In the genomic region with DNA sequence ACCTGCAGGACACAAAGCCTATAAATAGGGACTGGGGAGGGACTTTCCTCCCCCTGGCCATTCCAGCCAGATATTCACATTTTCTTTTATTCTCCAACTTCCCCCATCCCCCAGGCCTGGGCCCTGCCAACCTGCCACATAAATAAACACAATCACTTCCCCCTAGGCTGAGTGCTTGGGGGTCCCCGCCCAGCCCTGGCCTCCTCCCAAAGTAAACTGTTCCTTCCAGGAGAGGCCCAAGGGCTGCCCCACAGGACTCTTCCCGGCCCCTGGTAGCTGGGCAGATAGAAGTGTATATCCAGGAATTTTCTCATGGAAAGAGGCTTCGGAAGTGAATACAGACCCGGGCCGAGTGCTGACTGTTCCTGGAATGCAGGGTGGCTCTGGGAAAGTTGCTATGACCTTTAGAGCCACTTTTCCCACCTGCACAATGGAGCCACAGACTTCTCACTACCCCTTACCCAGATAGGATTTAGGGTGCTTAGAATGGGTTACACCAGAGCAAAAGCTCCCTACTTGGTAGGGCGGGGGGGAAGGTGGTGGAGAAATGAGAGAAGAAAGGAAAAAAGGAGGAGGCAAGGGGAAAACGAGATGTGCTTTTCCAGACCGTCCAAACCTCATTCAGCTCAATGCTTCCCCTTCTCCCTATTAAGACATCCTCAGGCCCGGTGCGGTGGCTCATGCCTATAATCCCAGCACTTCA, we compare ENCODE assay signal across 14 cellular contexts. TPM values are rescaled to one million over a fixed set of nuclear protein-coding genes. Genes with fewer than 3 reads are reported as not detected.
DNase-seq lines count a peak whose midpoint lies in the region; ATAC-seq and TF ChIP-seq lines count a peak whose summit lies in the region.
"Had no signal": no experiment of that assay in that cellular context is flagged by ENCODE, and none has a peak within 500 bp of the region (broad histone marks: within the 10 kb centered on the region; RNA-seq: fewer than 3 reads in every experiment).

No MANE protein-coding gene starts in this region.

- no peaks in the 10 kb centered on the region for H4K20me1 ChIP-seq in GM23338 (replicated peaks; ENCODE audit: insufficient read depth)

- WGBS in testis, 2 donors, result 67 to 77% methylated on average over 10 of the region's 10 CpGs

- peaks cover 8% of the 10 kb centered on the region for H3K27me3 Mint-ChIP-seq in GM23338 (ENCODE audit: insufficient read depth, low read depth, poor library complexity)

- H3K9me3 ChIP-seq in left ventricle myocardium inferior (replicated peaks), result no peaks in the 10 kb centered on the region
- H3K9me3 ChIP-seq in gastrocnemius medialis, result no peaks in the 10 kb centered on the region
- no peaks in the 10 kb centered on the region for H3K9me3 ChIP-seq in testis

- H3K4me1 Mint-ChIP-seq in GM23338, result peaks cover 17% of the 10 kb centered on the region

- no peaks in the 10 kb centered on the region for H3K9me2 ChIP-seq in GM23338 (ENCODE audit: insufficient read depth)

- H3K4me3 ChIP-seq in GM23338, result no peak overlapping the region
- no peak overlapping the region for H3K4me3 ChIP-seq in left ventricle myocardium inferior
- peak overlapping the region in 1 of 4 donors; percentile 40 for H3K4me3 ChIP-seq in gastrocnemius medialis
- no peak overlapping the region for H3K4me3 ChIP-seq in testis
- H3K4me3 ChIP-seq: neural progenitor cell had no signal

- H3K27me3 ChIP-seq in GM23338 (ENCODE audit: insufficient read depth) (no peaks in the 10 kb centered on the region), left ventricle myocardium inferior (ENCODE audit: low read depth) (no peaks in the 10 kb centered on the region), gastrocnemius medialis (no peaks in the 10 kb centered on the region), testis (no peaks in the 10 kb centered on the region)
- H3K27me3 ChIP-seq: neural progenitor cell had no signal

- DNase-seq in GM23338 (ENCODE audit: low spot score), result no peak
- peak; percentile 53 for DNase-seq in RPMI7951 (ENCODE audit: low read depth)
- peak; percentile 50 for DNase-seq in left ventricle myocardium inferior
- no peak for DNase-seq in gastrocnemius medialis
- DNase-seq in stimulated activated naive CD4-positive, alpha-beta T cell treated with Interleukin-2 at 50 U/mL for 16 hours (lab: John Stamatoyannopoulos, UW), result no peak
- DNase-seq in testis, result no peak
- DNase-seq: CD8-positive, alpha-beta T cell; immature natural killer cell; NCI-H446; stimulated activated CD4-positive, alpha-beta T cell treated with anti-CD3 and anti-CD28 coated beads, Interleukin-15, amount 100 ng/mL, for 24 hours had no signal

- H3K27ac Mint-ChIP-seq in GM23338, result no peak overlapping the region; the same call in 1 of the 2 replicates
- H3K27ac Mint-ChIP-seq: CD8-positive, alpha-beta T cell; immature natural killer cell; neural progenitor cell had no signal

- H3K27ac ChIP-seq in GM23338 (ENCODE audit: low read depth), result 0 out of 2 replicates have a peak overlapping the region, but pooled peaks have one; percentile 32
- peak overlapping the region; percentile 34 for H3K27ac ChIP-seq in left ventricle myocardium inferior (replicated peaks)
- peak overlapping the region; percentile 87 to 99 (median 94) for H3K27ac ChIP-seq in gastrocnemius medialis
- no peak overlapping the region for H3K27ac ChIP-seq in testis
- H3K27ac ChIP-seq: neural progenitor cell had no signal

- H3K4me3 Mint-ChIP-seq in GM23338, result no peak overlapping the region
- H3K4me3 Mint-ChIP-seq: CD8-positive, alpha-beta T cell; immature natural killer cell; neural progenitor cell had no signal

- H3K4me1 ChIP-seq in GM23338 (ENCODE audit: insufficient read depth), result peaks cover 11% of the 10 kb centered on the region
- H3K4me1 ChIP-seq in left ventricle myocardium inferior, result peaks cover 56% of the 10 kb centered on the region
- peaks cover 62 to 75% of the 10 kb centered on the region in 2 donors for H3K4me1 ChIP-seq in gastrocnemius medialis
- peaks cover 28% of the 10 kb centered on the region for H3K4me1 ChIP-seq in testis

- TF ChIP-seq POLR2A in gastrocnemius medialis (IDR thresholded peaks at IDR 0.05) (no peak), testis (IDR thresholded peaks at IDR 0.05) (no peak)

- H3K4me2 ChIP-seq in GM23338, result no peak overlapping the region
- H3K4me2 ChIP-seq: neural progenitor cell had no signal

- TF ChIP-seq CTCF in GM23338 (conservative IDR thresholded peaks at IDR 0.05; ENCODE audit: low read depth in 2 of 2) (no peak), left ventricle myocardium inferior (IDR thresholded peaks at IDR 0.05; ENCODE audit: borderline replicate concordance) (no peak), gastrocnemius medialis (IDR thresholded peaks at IDR 0.05 in 4 of 5, conservative IDR thresholded peaks at IDR 0.05 in 1 of 5) (no peak), testis (IDR thresholded peaks at IDR 0.05) (no peak)

- ATAC-seq in GM23338, result no peak
- ATAC-seq in gastrocnemius medialis, result no peak
- no peak for ATAC-seq in HG02623 (IDR thresholded peaks at IDR 0.05; ENCODE audit: unreplicated experiment)
- ATAC-seq in HG03135 (IDR thresholded peaks at IDR 0.05; ENCODE audit: unreplicated experiment), result no peak
- ATAC-seq: CD8-positive, alpha-beta T cell had no signal

- H3F3A ChIP-seq in GM23338 (replicated peaks; ENCODE audit: low read depth), result peaks cover 18% of the 10 kb centered on the region

- intact Hi-C loops in left ventricle myocardium inferior (cut with micrococcal nuclease) (no loop called here), gastrocnemius medialis (cut with DNase I; ENCODE audit: low total_unique reads) (no loop called here), testis (cut with DNase I; ENCODE audit: low total_unique reads) (no loop called here)

- peaks cover 63% of the 10 kb centered on the region for H3K36me3 Mint-ChIP-seq in GM23338 (ENCODE audit: low read depth)

- no peak overlapping the region for H2AFZ ChIP-seq in GM23338
- H2AFZ ChIP-seq: neural progenitor cell had no signal

- peaks cover 15% of the 10 kb centered on the region; the same call in 1 of the 2 replicates for H3K36me3 ChIP-seq in GM23338 (ENCODE audit: insufficient read depth)
- peaks cover 81% of the 10 kb centered on the region for H3K36me3 ChIP-seq in left ventricle myocardium inferior
- H3K36me3 ChIP-seq in gastrocnemius medialis, result peaks cover 0 to 38% of the 10 kb centered on the region in 2 donors
- no peaks in the 10 kb centered on the region for H3K36me3 ChIP-seq in testis (ENCODE audit: low read depth, missing control alignments)
- H3K36me3 ChIP-seq: neural progenitor cell had no signal

- no peaks in the 10 kb centered on the region for H3K79me2 ChIP-seq in GM23338 (replicated peaks; ENCODE audit: insufficient read depth)

- in situ Hi-C loops in gastrocnemius medialis (cut with MboI; ENCODE audit: low sequenced_read_pairs in 4 of 4), result no loop called here

- H3K9me3 Mint-ChIP-seq in GM23338, result no peaks in the 10 kb centered on the region
- H3K9me3 Mint-ChIP-seq: CD8-positive, alpha-beta T cell; immature natural killer cell; neural progenitor cell had no signal

TF ChIP-seq in GM23338, 12 proteins besides CTCF, POLR2A, EP300 and RAD21 (continues in another document):
- TF ChIP-seq STAT1 (IDR thresholded peaks at IDR 0.05; ENCODE audit: unreplicated experiment), result no peak
- TF ChIP-seq EZH2phosphoT487 (IDR thresholded peaks at IDR 0.05; ENCODE audit: unreplicated experiment), result no peak
- TF ChIP-seq, protein P1, sequence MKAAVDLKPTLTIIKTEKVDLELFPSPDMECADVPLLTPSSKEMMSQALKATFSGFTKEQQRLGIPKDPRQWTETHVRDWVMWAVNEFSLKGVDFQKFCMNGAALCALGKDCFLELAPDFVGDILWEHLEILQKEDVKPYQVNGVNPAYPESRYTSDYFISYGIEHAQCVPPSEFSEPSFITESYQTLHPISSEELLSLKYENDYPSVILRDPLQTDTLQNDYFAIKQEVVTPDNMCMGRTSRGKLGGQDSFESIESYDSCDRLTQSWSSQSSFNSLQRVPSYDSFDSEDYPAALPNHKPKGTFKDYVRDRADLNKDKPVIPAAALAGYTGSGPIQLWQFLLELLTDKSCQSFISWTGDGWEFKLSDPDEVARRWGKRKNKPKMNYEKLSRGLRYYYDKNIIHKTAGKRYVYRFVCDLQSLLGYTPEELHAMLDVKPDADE (IDR thresholded peaks at IDR 0.05), result no peak

RNA-seq across cellular contexts. Expression of a gene that starts 8.5 kb away (rescaled TPM):
- 1.2 TPM in 1 of 2 replicates, not detected in the other for total RNA-seq in GM23338 (2014; rRNA removed; shearing (Covaris generic))
- not detected in 2 replicates for polyA plus RNA-seq in GM23338 (2016; fragmentation: Nextera tagmentation; extraction: Ambion mirVana)
- total RNA-seq in RPMI7951 (2014; rRNA removed; shearing (Covaris generic)), result 0.49 TPM in 1 of 2 replicates, not detected in the other
- total RNA-seq in left ventricle myocardium inferior, result not detected
- total RNA-seq in gastrocnemius medialis, result 10 to 100 TPM; 11.4 to 20.6 (median 16.3) TPM
- total RNA-seq in testis, result 1 to 10 TPM; 2.4 to 3.6 TPM
- polyA plus RNA-seq in testis (ENCODE audit: insufficient read depth, low read depth, low replicate concordance), result 0.80 TPM
- total RNA-seq: astrocyte; CD8-positive, alpha-beta T cell had no signal
- polyA plus RNA-seq: immature natural killer cell had no signal

RNA-seq across cellular contexts. Expression of a gene that starts 30.5 kb away (rescaled TPM):
- total RNA-seq in GM23338 (2014; rRNA removed; shearing (Covaris generic)), result 88.9 and 95.1 TPM in 2 replicates
- 44.4 and 44.8 TPM in 2 replicates for polyA plus RNA-seq in GM23338 (2016; fragmentation: Nextera tagmentation; extraction: Ambion mirVana)
- total RNA-seq in RPMI7951 (2014; rRNA removed; shearing (Covaris generic)), result 44.9 and 47.8 TPM in 2 replicates
- 58.2 TPM for total RNA-seq in left ventricle myocardium inferior
- 100 to 1,000 TPM in 2 of 4 donors, 10 to 100 TPM in 2; 54.2 to 124 (median 93.9) TPM for total RNA-seq in gastrocnemius medialis
- total RNA-seq in testis, result 100 to 1,000 TPM; 151 to 172 TPM
- polyA plus RNA-seq in testis (ENCODE audit: insufficient read depth, low read depth, low replicate concordance), result 127 TPM

RNA-seq across cellular contexts. Expression of a gene that starts 39.0 kb away (rescaled TPM):
- total RNA-seq in GM23338 (2014; rRNA removed; shearing (Covaris generic)), result 9.6 and 10.5 TPM in 2 replicates
- polyA plus RNA-seq in GM23338 (2016; fragmentation: Nextera tagmentation; extraction: Ambion mirVana), result 3.4 and 3.6 TPM in 2 replicates
- 16.3 and 20.0 TPM in 2 replicates for total RNA-seq in RPMI7951 (2014; rRNA removed; shearing (Covaris generic))
- total RNA-seq in left ventricle myocardium inferior, result 78.3 TPM
- total RNA-seq in gastrocnemius medialis, result 10 to 100 TPM; 42.2 to 71.6 (median 48.2) TPM
- total RNA-seq in testis, result 10 to 100 TPM; 44.9 to 51.7 TPM
- polyA plus RNA-seq in testis (ENCODE audit: insufficient read depth, low read depth, low replicate concordance), result 41.2 TPM

RNA-seq across cellular contexts. Expression of a gene that starts 43.1 kb away (rescaled TPM):
- total RNA-seq in GM23338 (2014; rRNA removed; shearing (Covaris generic)), result 200 and 217 TPM in 2 replicates
- polyA plus RNA-seq in GM23338 (2016; fragmentation: Nextera tagmentation; extraction: Ambion mirVana) (100 and 112 TPM in 2 replicates), testis (ENCODE audit: insufficient read depth, low read depth, low replicate concordance) (128 TPM)
- total RNA-seq in RPMI7951 (2014; rRNA removed; shearing (Covaris generic)), result 114 and 116 TPM in 2 replicates
- total RNA-seq in left ventricle myocardium inferior (86.7 TPM), gastrocnemius medialis (100 to 1,000 TPM; 211 to 364 (median 329) TPM), testis (100 to 1,000 TPM; 112 to 129 TPM)

Comparison
In these comparisons a context has a peak if more than half of its experiments do, and no peak if none do; other contexts are left out.
1. DNase-seq: peak in RPMI7951 (single experiment) and left ventricle myocardium inferior (single experiment); none in GM23338 (single experiment), gastrocnemius medialis (0 of 2), stimulated activated naive CD4-positive, alpha-beta T cell treated with Interleukin-2 at 50 U/mL for 16 hours (single experiment) and testis (single experiment).
2. H3K27ac ChIP-seq: peak in GM23338 (single experiment), left ventricle myocardium inferior (single experiment) and gastrocnemius medialis (4 of 4); none in testis (0 of 2).